Comparison of ENCODE assay signal across 9 cellular contexts in the genomic region with DNA sequence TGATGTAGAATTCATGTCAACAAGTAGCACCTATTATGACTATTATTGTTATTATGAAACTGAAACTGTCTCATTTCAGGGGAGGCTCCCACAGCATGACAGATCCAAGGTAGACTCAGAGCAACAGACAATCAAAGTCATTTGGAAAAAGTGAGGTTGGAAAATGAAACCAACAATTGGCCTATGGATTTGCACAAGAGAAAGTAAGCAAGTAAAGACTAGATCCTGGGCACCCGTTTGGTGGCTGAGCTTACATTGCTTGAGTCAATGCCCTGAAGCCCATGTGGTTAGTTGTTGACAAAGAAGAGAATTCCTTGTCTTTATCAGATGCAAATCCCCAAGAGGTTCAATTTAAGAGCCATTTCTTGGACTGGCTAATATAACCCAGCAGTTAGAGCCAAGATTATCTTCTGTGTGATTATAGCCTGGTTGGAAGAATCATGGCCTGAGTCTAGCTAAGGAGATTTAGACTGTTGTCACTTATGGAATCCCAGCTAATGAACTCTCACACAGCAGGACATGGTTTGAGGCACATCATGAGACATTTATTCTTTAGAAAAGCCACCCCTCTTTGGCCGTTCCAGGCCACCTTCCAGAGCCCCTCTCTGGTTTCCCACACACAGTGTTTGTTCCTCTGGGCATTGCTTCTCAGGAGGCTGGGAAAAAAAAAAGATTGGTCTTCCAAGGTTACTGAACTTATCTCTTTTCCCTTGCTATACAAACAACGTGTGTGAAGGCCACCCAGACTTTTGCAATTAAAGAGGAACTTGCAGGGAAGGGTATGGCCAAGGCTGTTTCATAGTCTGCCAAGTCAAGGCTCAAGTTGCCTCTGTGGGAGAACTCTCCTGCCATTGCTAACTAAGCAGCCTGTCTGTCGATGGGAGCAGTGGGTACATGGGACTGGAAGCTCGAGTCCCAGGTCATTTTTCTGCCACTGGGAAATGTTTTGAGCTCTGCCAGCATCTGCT.
DNase-seq lines count a peak whose midpoint lies in the region; ATAC-seq and TF ChIP-seq lines count a peak whose summit lies in the region.
"Had no signal": no experiment of that assay in that cellular context is flagged by ENCODE, and none has a peak within 500 bp of the region (broad histone marks: within the 10 kb centered on the region; RNA-seq: fewer than 3 reads in every experiment).

No MANE protein-coding gene starts in this region.

- H3K27ac ChIP-seq in foreskin keratinocyte: peak overlapping the region; percentile 93

- DNase-seq in AG10803 (ENCODE audit: low read depth) (peak; percentile 30), HPDE6-E6E7 (ENCODE audit: extremely low spot score) (peak; percentile 70), SKM-1 (lab: John Stamatoyannopoulos, UW; ENCODE audit: unreplicated experiment) (peak; percentile 45), foreskin keratinocyte (peak; percentile 97 to 99), NCI-H1048 (lab: John Stamatoyannopoulos, UW) (no peak)
- no peak for DNase-seq in activated effector memory CD4-positive, alpha-beta T cell treated with Interleukin-2 at 50 U/mL for 16 hours
- DNase-seq: activated CD4-positive, alpha-beta memory T cell treated with anti-CD3 and anti-CD28 coated beads for 36 hours had no signal

- no peaks in the 10 kb centered on the region for H3K27me3 ChIP-seq in foreskin keratinocyte

- ATAC-seq in foreskin keratinocyte (peak; percentile 81), GM21447 (IDR thresholded peaks at IDR 0.05; ENCODE audit: unreplicated experiment) (no peak), HG03457 (IDR thresholded peaks at IDR 0.05; ENCODE audit: unreplicated experiment) (no peak)

- peaks cover 36% of the 10 kb centered on the region for H3K4me1 ChIP-seq in foreskin keratinocyte

- no peak overlapping the region for H3K4me3 ChIP-seq in AG10803 (ENCODE audit: low read length)

- TF ChIP-seq CTCF in AG10803 (conservative IDR thresholded peaks at IDR 0.05; ENCODE audit: low read length) (no peak), foreskin keratinocyte (conservative IDR thresholded peaks at IDR 0.05) (no peak)

Comparison
In these comparisons a context has a peak if more than half of its experiments do, and no peak if none do; other contexts are left out.
1. DNase-seq: peak in AG10803 (single experiment), HPDE6-E6E7 (single experiment), SKM-1 (single experiment) and foreskin keratinocyte (2 of 2); none in NCI-H1048 (single experiment) and activated effector memory CD4-positive, alpha-beta T cell treated with Interleukin-2 at 50 U/mL for 16 hours (single experiment).